Comparison of ENCODE assay signal across 9 cellular contexts in genomic region chr2:208125242-208125641, GRCh38. TPM values are rescaled to one million over a fixed set of nuclear protein-coding genes. Genes with fewer than 3 reads are reported as not detected.
"Had no signal": no experiment of that assay in that cellular context is flagged by ENCODE, and none has a peak within 500 bp of the region (broad histone marks: within the 10 kb centered on the region; RNA-seq: fewer than 3 reads in every experiment).

No MANE protein-coding gene starts in this region.

- H3K4me3 ChIP-seq: K562 had no signal

- H3K27ac Mint-ChIP-seq: H9 had no signal

- H3K27ac ChIP-seq: GM23248, HL-60 had no signal

- ATAC-seq: K562 had no signal

- H3K4me1 Mint-ChIP-seq: H9 had no signal

- H3K4me3 Mint-ChIP-seq: H9 had no signal

- DNase-seq: GM23248, H9, HCEC 1CT, IMR-90, KG1 had no signal

- H2AFZ ChIP-seq: GM23248 had no signal

RNA-seq across cellular contexts. Expression of gene CRYGD, which starts 0.9 kb away (rescaled TPM):
- total RNA-seq: GM23248, H9, HT1080, IMR-90, K562 had no signal
- polyA plus RNA-seq: GM23248, IMR-90, K562 had no signal

RNA-seq across cellular contexts. Expression of gene CRYGC, which starts 4.4 kb away (rescaled TPM):
- total RNA-seq: GM23248, H1, H9, HT1080, IMR-90, K562 had no signal
- polyA plus RNA-seq: GM23248, H1, IMR-90, K562 had no signal

RNA-seq across cellular contexts. Expression of gene CRYGB, which starts 20.7 kb away (rescaled TPM):
- total RNA-seq: GM23248, H1, H9, HT1080, IMR-90, K562 had no signal
- polyA plus RNA-seq: GM23248, IMR-90, K562 had no signal

RNA-seq across cellular contexts. Expression of gene CRYGA, which starts 38.1 kb away (rescaled TPM):
- total RNA-seq: GM23248, H1, H9, HT1080, IMR-90, K562 had no signal
- polyA plus RNA-seq: GM23248, H1, IMR-90, K562 had no signal
